Comparison of ENCODE assay signal across 25 cellular contexts in the genomic region with DNA sequence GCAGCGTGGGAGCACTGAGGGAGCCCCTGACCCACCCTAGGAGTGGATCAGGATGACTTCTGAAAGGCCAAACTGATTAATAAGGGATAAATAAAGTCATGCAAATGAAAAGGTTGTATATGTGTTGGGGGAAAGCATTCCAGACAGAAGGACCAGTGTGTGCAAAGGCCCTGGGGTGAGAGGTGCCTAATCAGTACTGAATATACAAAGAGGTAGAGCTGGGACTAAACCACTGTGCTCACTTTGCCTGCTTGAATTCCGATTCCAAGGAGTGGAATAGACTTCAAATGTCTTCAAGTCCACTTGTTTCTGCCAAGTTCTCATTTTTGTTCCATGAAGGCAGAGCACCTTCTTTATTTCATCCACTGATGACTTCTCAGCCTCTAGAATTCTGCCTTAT. TPM values are rescaled to one million over a fixed set of nuclear protein-coding genes. Genes with fewer than 3 reads are reported as not detected.
"Had no signal": no experiment of that assay in that cellular context is flagged by ENCODE, and none has a peak within 500 bp of the region (broad histone marks: within the 10 kb centered on the region; RNA-seq: fewer than 3 reads in every experiment).

No MANE protein-coding gene starts in this region.

- H3K27ac ChIP-seq: brain microvascular endothelial cell, upper lobe of left lung, vagina had no signal

- H3K4me3 Mint-ChIP-seq: activated B cell treated with CpG ODN at 0.5 μM for 24 hours; activated CD4-positive, alpha-beta T cell treated with anti-CD3 and anti-CD28 coated beads for 36 hours; activated CD8-positive, alpha-beta T cell treated with anti-CD3 and anti-CD28 coated beads, Interleukin-2, amount 10 ng/mL, durations not matched to agents 7 days and 5 days; activated naive CD8-positive, alpha-beta T cell treated with anti-CD3 and anti-CD28 coated beads, Interleukin-2, amount 10 ng/mL, durations not matched to agents 7 days and 5 days; endodermal cell; nephron; stimulated activated naive CD8-positive, alpha-beta T cell treated with anti-CD3 and anti-CD28 coated beads, Interleukin-15, amount 100 ng/mL, for 72 hours had no signal

- ATAC-seq: activated CD4-positive, alpha-beta T cell treated with anti-CD3 and anti-CD28 coated beads for 36 hours; activated CD8-positive, alpha-beta T cell treated with anti-CD3 and anti-CD28 coated beads, Interleukin-2, amount 10 ng/mL, durations not matched to agents 7 days and 5 days; esophagus mucosa; right cardiac atrium; stimulated activated naive CD8-positive, alpha-beta T cell treated with anti-CD3 and anti-CD28 coated beads, Interleukin-15, amount 100 ng/mL, for 72 hours had no signal

- H3K4me3 ChIP-seq: upper lobe of left lung, vagina had no signal

- DNase-seq: activated B cell treated with CpG ODN at 0.5 μM for 24 hours; activated CD4-positive, alpha-beta T cell treated with anti-CD3 and anti-CD28 coated beads for 36 hours; activated CD8-positive, alpha-beta T cell treated with anti-CD3 and anti-CD28 coated beads, Interleukin-2, amount 10 ng/mL, durations not matched to agents 7 days and 5 days; activated naive CD8-positive, alpha-beta T cell treated with anti-CD3 and anti-CD28 coated beads, Interleukin-2, amount 10 ng/mL, durations not matched to agents 7 days and 5 days; amniotic stem cell; brain microvascular endothelial cell; endodermal cell; foreskin fibroblast; head of caudate nucleus; hypothalamus; mesenchymal stem cell; right cardiac atrium; SK-N-SH; stimulated activated CD4-positive, alpha-beta T cell treated with anti-CD3 and anti-CD28 coated beads, Interleukin-2, amount 100 ng/mL, for 48 hours; stimulated activated naive CD8-positive, alpha-beta T cell treated with anti-CD3 and anti-CD28 coated beads, Interleukin-15, amount 100 ng/mL, for 72 hours; substantia nigra; SW 1271; upper lobe of left lung had no signal

- H3K27me3 Mint-ChIP-seq: activated B cell treated with CpG ODN at 0.5 μM for 24 hours; activated CD4-positive, alpha-beta T cell treated with anti-CD3 and anti-CD28 coated beads for 36 hours; activated naive CD8-positive, alpha-beta T cell treated with anti-CD3 and anti-CD28 coated beads, Interleukin-2, amount 10 ng/mL, durations not matched to agents 7 days and 5 days; stimulated activated naive CD8-positive, alpha-beta T cell treated with anti-CD3 and anti-CD28 coated beads, Interleukin-15, amount 100 ng/mL, for 72 hours had no signal

- H3K4me1 ChIP-seq: upper lobe of left lung, vagina had no signal

- H3K36me3 ChIP-seq: brain microvascular endothelial cell, vagina had no signal

- H3K9me3 Mint-ChIP-seq: activated B cell treated with CpG ODN at 0.5 μM for 24 hours; activated naive CD8-positive, alpha-beta T cell treated with anti-CD3 and anti-CD28 coated beads, Interleukin-2, amount 10 ng/mL, durations not matched to agents 7 days and 5 days; stimulated activated naive CD8-positive, alpha-beta T cell treated with anti-CD3 and anti-CD28 coated beads, Interleukin-15, amount 100 ng/mL, for 72 hours had no signal

- H3K4me1 Mint-ChIP-seq: activated B cell treated with CpG ODN at 0.5 μM for 24 hours; activated CD4-positive, alpha-beta T cell treated with anti-CD3 and anti-CD28 coated beads for 36 hours; activated naive CD8-positive, alpha-beta T cell treated with anti-CD3 and anti-CD28 coated beads, Interleukin-2, amount 10 ng/mL, durations not matched to agents 7 days and 5 days; endodermal cell; stimulated activated naive CD8-positive, alpha-beta T cell treated with anti-CD3 and anti-CD28 coated beads, Interleukin-15, amount 100 ng/mL, for 72 hours had no signal

- H3K27me3 ChIP-seq: brain microvascular endothelial cell, upper lobe of left lung, vagina had no signal

- H3K9me3 ChIP-seq: SK-N-SH, upper lobe of left lung, vagina had no signal

- H3K27ac Mint-ChIP-seq: activated CD8-positive, alpha-beta T cell treated with anti-CD3 and anti-CD28 coated beads, Interleukin-2, amount 10 ng/mL, durations not matched to agents 7 days and 5 days; activated naive CD8-positive, alpha-beta T cell treated with anti-CD3 and anti-CD28 coated beads, Interleukin-2, amount 10 ng/mL, durations not matched to agents 7 days and 5 days; endodermal cell; nephron had no signal

RNA-seq across cellular contexts. Expression of gene ADGRE1, which starts 32.6 kb away (rescaled TPM):
- total RNA-seq: astrocyte, chondrocyte, endodermal cell, esophagus mucosa, kidney epithelial cell, osteoblast, vagina had no signal
- polyA plus RNA-seq: right cardiac atrium had no signal
